ENCODE assay signal across 14 cellular contexts in genomic region chr5:14684757-14685156, GRCh38. TPM values are rescaled to one million over a fixed set of nuclear protein-coding genes. Genes with fewer than 3 reads are reported as not detected.
DNase-seq lines count a peak whose midpoint lies in the region; ATAC-seq and TF ChIP-seq lines count a peak whose summit lies in the region.
"Had no signal": no experiment of that assay in that cellular context is flagged by ENCODE, and none has a peak within 500 bp of the region (broad histone marks: within the 10 kb centered on the region; RNA-seq: fewer than 3 reads in every experiment).

No MANE protein-coding gene starts in this region.

- no peak for DNase-seq in stimulated activated naive CD8-positive, alpha-beta T cell treated with anti-CD3 and anti-CD28 coated beads, Interleukin-15, amount 100 ng/mL, for 72 hours
- no peak for DNase-seq in stimulated activated naive CD8-positive, alpha-beta T cell treated with anti-CD3 and anti-CD28 coated beads, Interleukin-15, Interleukin-2, amounts not matched to agents 100 U/mL and 50 U/mL, for 24 hours
- DNase-seq in caudate nucleus (lab: John Stamatoyannopoulos, UW) = peak in 1 of 61 donors; percentile 65
- DNase-seq in right lobe of liver = peak; percentile 69 to 94 (median 90)
- no peak for DNase-seq in aorta
- DNase-seq in central memory CD4-positive, alpha-beta T cell = no peak
- DNase-seq in DMS79 treated with DMSO at 0.1 percent for 48 hours (lab: John Stamatoyannopoulos, UW) = no peak
- DNase-seq in H7 = no peak
- DNase-seq: effector CD4-positive, alpha-beta T cell; HCEC 1CT; KG1; NCI-H1417 treated with DMSO at 0.1 percent for 48 hours; NCI-H446; nucleus accumbens had no signal

- 21% methylated on average over 5 of the region's 5 CpGs for WGBS in right lobe of liver (ENCODE audit: insufficient coverage, low coverage, low lambda C conversion rate, missing lambda C conversion rate)
- 68 to 72% methylated on average over 5 of the region's 5 CpGs for WGBS in aorta, 2 donors

- no peaks in the 10 kb centered on the region for H3K27me3 ChIP-seq in right lobe of liver
- no peaks in the 10 kb centered on the region for H3K27me3 ChIP-seq in aorta (ENCODE audit: control insufficient read depth in 1 of 2, insufficient read depth in 2 of 2, low read length in 1 of 2)
- no peaks in the 10 kb centered on the region for H3K27me3 ChIP-seq in H7 (ENCODE audit: control insufficient read depth, insufficient read depth, low read length)

- H3K27me3 Mint-ChIP-seq in stimulated activated naive CD8-positive, alpha-beta T cell treated with anti-CD3 and anti-CD28 coated beads, Interleukin-15, amount 100 ng/mL, for 72 hours = no peaks in the 10 kb centered on the region

- no peak for ATAC-seq in stimulated activated naive CD8-positive, alpha-beta T cell treated with anti-CD3 and anti-CD28 coated beads, Interleukin-15, amount 100 ng/mL, for 72 hours
- no peak for ATAC-seq in stimulated activated naive CD8-positive, alpha-beta T cell treated with anti-CD3 and anti-CD28 coated beads, Interleukin-15, Interleukin-2, amounts not matched to agents 100 U/mL and 50 U/mL, for 24 hours
- ATAC-seq in right lobe of liver (peak; percentile 94 to 99 (median 96)), aorta (ENCODE audit: low FRiP score) (peak; percentile 31)

- H3K9me3 Mint-ChIP-seq in stimulated activated naive CD8-positive, alpha-beta T cell treated with anti-CD3 and anti-CD28 coated beads, Interleukin-15, amount 100 ng/mL, for 72 hours = no peaks in the 10 kb centered on the region

- no peak overlapping the region for H3K4me3 ChIP-seq in right lobe of liver
- H3K4me3 ChIP-seq in aorta (ENCODE audit: low read length in 2 of 2) = no peak overlapping the region
- H3K4me3 ChIP-seq in H7 (ENCODE audit: insufficient read depth, low read depth, low read length) = no peak overlapping the region

- H3K4me3 Mint-ChIP-seq in stimulated activated naive CD8-positive, alpha-beta T cell treated with anti-CD3 and anti-CD28 coated beads, Interleukin-15, amount 100 ng/mL, for 72 hours = no peak overlapping the region

- no peak for TF ChIP-seq POLR2A in right lobe of liver (IDR thresholded peaks at IDR 0.05)

- peaks cover 22% of the 10 kb centered on the region for H3K4me1 Mint-ChIP-seq in stimulated activated naive CD8-positive, alpha-beta T cell treated with anti-CD3 and anti-CD28 coated beads, Interleukin-15, amount 100 ng/mL, for 72 hours

- peak overlapping the region; percentile 60 to 81 for H3K27ac Mint-ChIP-seq in stimulated activated naive CD8-positive, alpha-beta T cell treated with anti-CD3 and anti-CD28 coated beads, Interleukin-15, amount 100 ng/mL, for 72 hours

- H3K4me1 ChIP-seq in right lobe of liver = peaks cover 0 to 36% (median 18%) of the 10 kb centered on the region in 4 donors
- H3K4me1 ChIP-seq in aorta (ENCODE audit: control insufficient read depth in 1 of 2, insufficient read depth in 2 of 2, low read length in 2 of 2) = peaks cover 0 to 3% of the 10 kb centered on the region in 2 donors

- intact Hi-C loops in right lobe of liver (cut with DNase I) = no loop called here
- intact Hi-C loops in aorta (cut with DNase I) = loop anchor here (5.0 to 10.0 kb wide), 3 partner anchors 43 to 328 kb away; partner anchors contain the start of gene ANKH (in 1 of the 2)

- H3K27ac ChIP-seq in caudate nucleus (ENCODE audit: low read depth, low read length) (peak overlapping the region; percentile 48), right lobe of liver (peak overlapping the region; percentile 19 to 87 (median 84)), aorta (ENCODE audit: low read depth in 1 of 2, low read length in 2 of 2) (no peak overlapping the region)

- H3K36me3 ChIP-seq in right lobe of liver = peaks cover 0 to 46% (median 20%) of the 10 kb centered on the region in 4 donors
- H3K36me3 ChIP-seq in aorta (ENCODE audit: control insufficient read depth in 1 of 2, insufficient read depth in 2 of 2, low read length in 1 of 2) = peaks cover under 1 to 6% of the 10 kb centered on the region in 2 donors
- H3K36me3 ChIP-seq in H7 (replicated peaks; ENCODE audit: control insufficient read depth, insufficient read depth, low read length) = peaks cover 10% of the 10 kb centered on the region

- H3K9me3 ChIP-seq in right lobe of liver = no peaks in the 10 kb centered on the region
- H3K9me3 ChIP-seq in aorta (ENCODE audit: control insufficient read depth, low read length) = no peaks in the 10 kb centered on the region

- no peak for TF ChIP-seq CTCF in right lobe of liver (IDR thresholded peaks at IDR 0.05)

RNA-seq across cellular contexts. Expression of gene OTULIN, which starts 20.2 kb away (rescaled TPM):
- total RNA-seq in right lobe of liver (10 to 100 TPM; 25.2 to 34.8 (median 29.2) TPM), aorta (10 to 100 TPM; 48.7 to 60.4 TPM)
- 10 to 100 TPM in 1 of 2 donors, 1 to 10 TPM in 1; 8.6 to 12.5 TPM for polyA plus RNA-seq in aorta
- 14.9 and 17.4 TPM in 2 replicates for total RNA-seq in H7 (2014; rRNA removed; shearing (Covaris generic))

Comparison
In these comparisons a context has a peak if more than half of its experiments do, and no peak if none do; other contexts are left out.
1. ATAC-seq: peak in right lobe of liver (4 of 4) and aorta (single experiment); none in stimulated activated naive CD8-positive, alpha-beta T cell treated with anti-CD3 and anti-CD28 coated beads, Interleukin-15, amount 100 ng/mL, for 72 hours (single experiment) and stimulated activated naive CD8-positive, alpha-beta T cell treated with anti-CD3 and anti-CD28 coated beads, Interleukin-15, Interleukin-2, amounts not matched to agents 100 U/mL and 50 U/mL, for 24 hours (single experiment).
2. DNase-seq: peak in right lobe of liver (3 of 3); none in stimulated activated naive CD8-positive, alpha-beta T cell treated with anti-CD3 and anti-CD28 coated beads, Interleukin-15, amount 100 ng/mL, for 72 hours (0 of 2), stimulated activated naive CD8-positive, alpha-beta T cell treated with anti-CD3 and anti-CD28 coated beads, Interleukin-15, Interleukin-2, amounts not matched to agents 100 U/mL and 50 U/mL, for 24 hours (single experiment), aorta (0 of 2), central memory CD4-positive, alpha-beta T cell (single experiment), DMS79 treated with DMSO at 0.1 percent for 48 hours (single experiment) and H7 (single experiment).
3. H3K27ac ChIP-seq: peak in caudate nucleus (single experiment) and right lobe of liver (3 of 3); none in aorta (0 of 2).
4. intact Hi-C loops: an anchor here in aorta (5.0 to 10.0 kb wide); none called in right lobe of liver.